Comparison of ENCODE assay signal across 10 cellular contexts in the genomic region with DNA sequence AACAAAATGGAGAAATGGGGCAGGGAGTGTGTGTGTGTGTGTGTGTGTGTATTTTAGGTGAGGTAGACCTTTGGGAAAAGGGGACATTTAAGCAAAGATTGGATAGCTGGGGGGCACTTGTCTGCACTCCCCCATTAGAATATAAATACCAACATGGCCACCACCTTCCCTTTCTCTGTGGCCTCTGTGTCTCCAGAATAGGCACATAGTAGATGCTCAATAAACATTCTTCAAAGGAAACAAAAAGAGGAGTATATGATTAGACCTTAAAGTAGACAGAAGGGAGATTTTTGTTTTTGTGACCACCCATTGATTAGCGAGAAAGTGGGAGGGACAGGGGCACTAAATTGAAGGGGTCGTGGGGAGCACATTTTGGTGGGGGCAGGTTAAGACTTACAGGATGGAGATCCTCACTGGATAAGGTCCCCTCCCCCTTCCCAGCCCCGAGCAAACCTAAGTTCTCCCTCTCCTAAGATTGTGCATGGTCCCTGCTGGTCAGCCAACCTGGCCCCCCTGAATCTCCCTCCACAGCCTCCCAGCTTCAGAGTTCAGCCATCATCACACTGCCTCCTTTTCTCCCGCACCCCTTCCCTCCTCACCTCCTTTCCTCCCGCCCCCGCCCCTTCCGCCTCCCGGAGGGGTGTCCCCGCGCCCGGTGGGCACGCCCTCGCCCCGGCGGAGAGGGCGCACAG. TPM values are rescaled to one million over a fixed set of nuclear protein-coding genes. Genes with fewer than 3 reads are reported as not detected.
A peak's percentile ranks its signal among the peaks of the same experiment; 100 is the strongest.
DNase-seq lines count a peak whose midpoint lies in the region; ATAC-seq and TF ChIP-seq lines count a peak whose summit lies in the region.
"Had no signal": no experiment of that assay in that cellular context is flagged by ENCODE, and none has a peak within 500 bp of the region (broad histone marks: within the 10 kb centered on the region; RNA-seq: fewer than 3 reads in every experiment).

No MANE protein-coding gene starts in this region.

- H3K36me3 Mint-ChIP-seq in CD8-positive, alpha-beta T cell = no peaks in the 10 kb centered on the region

- H3K4me1 ChIP-seq in CD8-positive, alpha-beta T cell (ENCODE audit: insufficient read depth, low read length) = peaks cover 8% of the 10 kb centered on the region
- no peaks in the 10 kb centered on the region for H3K4me1 ChIP-seq in parathyroid adenoma

- H3K4me2 ChIP-seq in SU-DHL-6 (ENCODE audit: low read depth, low read length, poor library complexity, severe bottlenecking) = peak overlapping the region; percentile 81
- H3K4me2 ChIP-seq in parathyroid adenoma (ENCODE audit: low read length) = peak overlapping the region; percentile 93

- H3K27ac Mint-ChIP-seq in CD8-positive, alpha-beta T cell = no peak overlapping the region

- peak overlapping the region; percentile 69 for H3K4me3 ChIP-seq in CD8-positive, alpha-beta T cell (ENCODE audit: low read depth, low read length)
- H3K4me3 ChIP-seq in SU-DHL-6 (ENCODE audit: insufficient read depth, low read length, poor library complexity, severe bottlenecking) = peak overlapping the region; percentile 54
- peak overlapping the region; percentile 56 for H3K4me3 ChIP-seq in fibroblast of the aortic adventitia (ENCODE audit: low read depth, low read length)
- H3K4me3 ChIP-seq in parathyroid adenoma (ENCODE audit: low read depth, low read length) = peak overlapping the region; percentile 67

- H3K9me2 ChIP-seq in SU-DHL-6 (replicated peaks; ENCODE audit: insufficient read depth, low read length) = no peaks in the 10 kb centered on the region

- ATAC-seq in CD8-positive, alpha-beta T cell = peak; percentile 29
- ATAC-seq in HG03025 (IDR thresholded peaks at IDR 0.05; ENCODE audit: low FRiP score, unreplicated experiment) (no peak), HG02610 (IDR thresholded peaks at IDR 0.05; ENCODE audit: unreplicated experiment) (no peak), HG03457 (IDR thresholded peaks at IDR 0.05; ENCODE audit: unreplicated experiment) (no peak)

- CTCF ChIA-PET in CD8-positive, alpha-beta T cell (lab: Charles Lee) = interaction anchor here (1.1 kb wide), 1 partner anchor 246 kb away, joined by 3 read pairs; no protein-coding TSS in a partner anchor

- TF ChIP-seq CTCF in CD8-positive, alpha-beta T cell (IDR thresholded peaks at IDR 0.05) = no peak
- no peak for TF ChIP-seq CTCF in SU-DHL-6 (IDR thresholded peaks at IDR 0.05; ENCODE audit: insufficient read depth, low read length, poor library complexity, severe bottlenecking)
- TF ChIP-seq CTCF in fibroblast of the aortic adventitia (IDR thresholded peaks at IDR 0.05; ENCODE audit: insufficient read depth, low read length) = no peak
- TF ChIP-seq CTCF in parathyroid adenoma (IDR thresholded peaks at IDR 0.05) = no peak

- H3F3A ChIP-seq in SU-DHL-6 (ENCODE audit: insufficient read depth) = no peaks in the 10 kb centered on the region

- POLR2A ChIA-PET in CD8-positive, alpha-beta T cell (lab: Charles Lee) = interaction anchor here (0.7 kb wide), 1 partner anchor 11 kb away, joined by 4 read pairs; no protein-coding TSS in a partner anchor

- no peaks in the 10 kb centered on the region for H4K20me1 ChIP-seq in SU-DHL-6 (ENCODE audit: low read depth, low read length)

- H2AFZ ChIP-seq in SU-DHL-6 (ENCODE audit: low read depth, low read length, severe bottlenecking) = peak overlapping the region; percentile 82
- peak overlapping the region; percentile 65 for H2AFZ ChIP-seq in parathyroid adenoma

- no peak for DNase-seq in CD8-positive, alpha-beta T cell
- DNase-seq in fibroblast of the aortic adventitia (ENCODE audit: low read depth) (no peak), NOMO-1 (lab: John Stamatoyannopoulos, UW; ENCODE audit: unreplicated experiment in 2 of 2) (no peak)
- DNase-seq: effector CD8-positive, alpha-beta T cell; Karpas-422 had no signal

- peaks cover 50% of the 10 kb centered on the region for H3K27me3 Mint-ChIP-seq in CD8-positive, alpha-beta T cell (ENCODE audit: low read depth)

- peaks cover 5% of the 10 kb centered on the region for H3K27me3 ChIP-seq in CD8-positive, alpha-beta T cell (ENCODE audit: insufficient read depth, low read length)
- no peaks in the 10 kb centered on the region for H3K27me3 ChIP-seq in SU-DHL-6 (ENCODE audit: low read length)
- H3K27me3 ChIP-seq in parathyroid adenoma (ENCODE audit: control insufficient read depth, insufficient read depth, low read length) = no peaks in the 10 kb centered on the region

- no peaks in the 10 kb centered on the region for H3K36me3 ChIP-seq in CD8-positive, alpha-beta T cell (ENCODE audit: insufficient read depth, low read length)
- H3K36me3 ChIP-seq in SU-DHL-6 (ENCODE audit: low read length) (no peaks in the 10 kb centered on the region), parathyroid adenoma (ENCODE audit: control insufficient read depth, insufficient read depth, low read length) (no peaks in the 10 kb centered on the region)

- intact Hi-C loops in CD8-positive, alpha-beta T cell (cut with DNase I, micrococcal nuclease) = no loop called here

- no peaks in the 10 kb centered on the region for H3K79me2 ChIP-seq in SU-DHL-6 (ENCODE audit: insufficient read depth, low read length)
- H3K79me2 ChIP-seq in parathyroid adenoma = no peaks in the 10 kb centered on the region

- peak overlapping the region; percentile 40 for H3K27ac ChIP-seq in CD8-positive, alpha-beta T cell (ENCODE audit: low read depth, low read length)
- H3K27ac ChIP-seq in SU-DHL-6 (ENCODE audit: low read depth, low read length) (no peak overlapping the region), parathyroid adenoma (no peak overlapping the region)

- no peaks in the 10 kb centered on the region for H3K9me3 ChIP-seq in CD8-positive, alpha-beta T cell (ENCODE audit: low read length)
- H3K9me3 ChIP-seq in SU-DHL-6 (ENCODE audit: insufficient read depth, low read length) (no peaks in the 10 kb centered on the region), parathyroid adenoma (ENCODE audit: control insufficient read depth, low read length) (no peaks in the 10 kb centered on the region)

- peak overlapping the region; percentile 53 for H3K4me3 Mint-ChIP-seq in CD8-positive, alpha-beta T cell

- H3K4me1 Mint-ChIP-seq in CD8-positive, alpha-beta T cell (ENCODE audit: low read depth) = peaks cover 16% of the 10 kb centered on the region

- no peaks in the 10 kb centered on the region for H3K9me3 Mint-ChIP-seq in CD8-positive, alpha-beta T cell

- H3K9ac ChIP-seq in SU-DHL-6 (ENCODE audit: low read length) (peak overlapping the region; percentile 57), parathyroid adenoma (no peak overlapping the region)

RNA-seq across cellular contexts. Expression of gene TSHZ2, which starts 0.5 kb away (rescaled TPM):
- total RNA-seq in CD8-positive, alpha-beta T cell = under 1 TPM; 0.76 to 0.89 TPM
- total RNA-seq in fibroblast of the aortic adventitia (ENCODE audit: low replicate concordance) = 6.9 and 48.9 TPM in 2 replicates
